8 cellular contexts compared by ENCODE assay signal in the genomic region with DNA sequence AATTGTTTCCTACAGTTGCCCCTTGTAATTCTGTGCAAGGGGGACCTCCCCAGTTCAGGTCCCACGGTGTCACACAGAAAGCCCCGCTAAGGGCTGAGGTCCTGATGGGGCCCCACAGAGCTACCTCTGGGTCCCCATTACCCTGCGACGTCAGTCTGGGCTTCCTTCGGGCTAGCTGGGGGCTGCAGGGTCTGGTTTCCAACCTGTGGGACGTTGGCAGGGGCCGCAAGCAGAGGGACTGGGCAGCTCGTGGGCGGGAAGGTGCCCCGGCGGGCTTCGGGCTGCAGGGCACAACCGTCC. TPM values are rescaled to one million over a fixed set of nuclear protein-coding genes. Genes with fewer than 3 reads are reported as not detected.
DNase-seq lines count a peak whose midpoint lies in the region; ATAC-seq and TF ChIP-seq lines count a peak whose summit lies in the region.

No MANE protein-coding gene starts in this region.

- no peaks in the 10 kb centered on the region for H3K9me3 Mint-ChIP-seq in activated naive CD4-positive, alpha-beta T cell treated with anti-CD3 and anti-CD28 coated beads for 36 hours
- H3K9me3 Mint-ChIP-seq in brain = no peaks in the 10 kb centered on the region

- peak overlapping the region; percentile 76 for H3K4me3 ChIP-seq in mononuclear cell (ENCODE audit: low read length)

- no peak for TF ChIP-seq CTCF in brain (conservative IDR thresholded peaks at IDR 0.05)

- CTCF ChIA-PET in activated naive CD4-positive, alpha-beta T cell treated with anti-CD3 and anti-CD28 coated beads for 36 hours (lab: Charles Lee) = interaction anchor here (2.0 kb wide), 1 partner anchor 76 kb away, joined by 7 read pairs; a partner anchor contains a TSS

- ATAC-seq in HG03439 (IDR thresholded peaks at IDR 0.05; ENCODE audit: unreplicated experiment) = peak; percentile 18

- intact Hi-C loops in activated naive CD4-positive, alpha-beta T cell treated with anti-CD3 and anti-CD28 coated beads for 36 hours (cut with micrococcal nuclease) = loop anchor here (1.0 to 2.0 kb wide), 10 partner anchors 12 to 458 kb away; a partner anchor contains a TSS

- peak overlapping the region; percentile 70 for H3K27ac Mint-ChIP-seq in activated naive CD4-positive, alpha-beta T cell treated with anti-CD3 and anti-CD28 coated beads for 36 hours
- H3K27ac Mint-ChIP-seq in brain = peak overlapping the region in 4 of 5 experiments; percentile 83 to 92 (median 88)

- H3K27me3 Mint-ChIP-seq in activated naive CD4-positive, alpha-beta T cell treated with anti-CD3 and anti-CD28 coated beads for 36 hours (ENCODE audit: low read depth) = no peaks in the 10 kb centered on the region
- H3K27me3 Mint-ChIP-seq in brain = peaks cover 4% of the 10 kb centered on the region

- no peak for DNase-seq in activated naive CD4-positive, alpha-beta T cell treated with anti-CD3 and anti-CD28 coated beads for 36 hours
- no peak for DNase-seq in activated naive CD4-positive, alpha-beta T cell treated with Interleukin-2 at 50 U/mL for 16 hours
- DNase-seq in DMS79 (lab: John Stamatoyannopoulos, UW) (no peak), SHP77 treated with DMSO at 0.1 percent for 48 hours (lab: John Stamatoyannopoulos, UW) (no peak), NK-92 (lab: John Stamatoyannopoulos, UW; ENCODE audit: unreplicated experiment) (no peak)

- peaks cover 9% of the 10 kb centered on the region for H3K36me3 Mint-ChIP-seq in activated naive CD4-positive, alpha-beta T cell treated with anti-CD3 and anti-CD28 coated beads for 36 hours (ENCODE audit: low read depth)
- H3K36me3 Mint-ChIP-seq in brain = peaks cover 15% of the 10 kb centered on the region

- H3K4me1 ChIP-seq in mononuclear cell (ENCODE audit: insufficient read depth, low read length) = peaks cover 19% of the 10 kb centered on the region

- no peaks in the 10 kb centered on the region for H3K27me3 ChIP-seq in mononuclear cell (ENCODE audit: insufficient read depth, low read length)

- peak overlapping the region; percentile 77 for H3K4me3 Mint-ChIP-seq in activated naive CD4-positive, alpha-beta T cell treated with anti-CD3 and anti-CD28 coated beads for 36 hours
- peak overlapping the region; percentile 81 to 90 (median 86) for H3K4me3 Mint-ChIP-seq in brain

- no peaks in the 10 kb centered on the region for H3K9me3 ChIP-seq in mononuclear cell (ENCODE audit: low read depth, low read length)

- peaks cover 23% of the 10 kb centered on the region for H3K4me1 Mint-ChIP-seq in activated naive CD4-positive, alpha-beta T cell treated with anti-CD3 and anti-CD28 coated beads for 36 hours (ENCODE audit: low read depth)
- H3K4me1 Mint-ChIP-seq in brain = peaks cover 28% of the 10 kb centered on the region

RNA-seq across cellular contexts. Expression of a gene that starts 0.7 kb away (rescaled TPM):
- 10 to 100 TPM; 28.3 to 30.3 TPM for total RNA-seq in activated naive CD4-positive, alpha-beta T cell treated with anti-CD3 and anti-CD28 coated beads for 36 hours
- 32.4 TPM for polyA plus RNA-seq in brain (ENCODE audit: insufficient read depth, low read depth, low replicate concordance)
- total RNA-seq in mononuclear cell = 2.4 TPM

RNA-seq across cellular contexts. Expression of a gene that starts 11.4 kb away (rescaled TPM):
- 10 to 100 TPM; 66.4 to 69.9 TPM for total RNA-seq in activated naive CD4-positive, alpha-beta T cell treated with anti-CD3 and anti-CD28 coated beads for 36 hours
- 120 TPM for polyA plus RNA-seq in brain (ENCODE audit: insufficient read depth, low read depth, low replicate concordance)
- 54.5 TPM for total RNA-seq in mononuclear cell

RNA-seq across cellular contexts. Expression of a gene that starts 11.8 kb away (rescaled TPM):
- 1,000 to 10,000 TPM; 2,183 to 2,206 TPM for total RNA-seq in activated naive CD4-positive, alpha-beta T cell treated with anti-CD3 and anti-CD28 coated beads for 36 hours
- polyA plus RNA-seq in brain (ENCODE audit: insufficient read depth, low read depth, low replicate concordance) = 1,223 TPM
- 4,016 TPM for total RNA-seq in mononuclear cell

RNA-seq across cellular contexts. Expression of a gene that starts 27.0 kb away (rescaled TPM):
- total RNA-seq in activated naive CD4-positive, alpha-beta T cell treated with anti-CD3 and anti-CD28 coated beads for 36 hours = 100 to 1,000 TPM; 108 to 116 TPM
- 161 TPM for polyA plus RNA-seq in brain (ENCODE audit: insufficient read depth, low read depth, low replicate concordance)
- total RNA-seq in mononuclear cell = 38.9 TPM

RNA-seq across cellular contexts. Expression of a gene that starts 32.0 kb away (rescaled TPM):
- 10 to 100 TPM; 17.4 to 18.0 TPM for total RNA-seq in activated naive CD4-positive, alpha-beta T cell treated with anti-CD3 and anti-CD28 coated beads for 36 hours
- polyA plus RNA-seq in brain (ENCODE audit: insufficient read depth, low read depth, low replicate concordance) = 6.2 TPM
- 75.5 TPM for total RNA-seq in mononuclear cell
